Comparison of ENCODE assay signal across 17 cellular contexts in genomic region chrX:31280580-31280979, GRCh38.
DNase-seq lines count a peak whose midpoint lies in the region; ATAC-seq and TF ChIP-seq lines count a peak whose summit lies in the region.
"Had no signal": no experiment of that assay in that cellular context is flagged by ENCODE, and none has a peak within 500 bp of the region (broad histone marks: within the 10 kb centered on the region; RNA-seq: fewer than 3 reads in every experiment).

No MANE protein-coding gene starts in this region.

- H3K9me3 ChIP-seq in OCI-LY3 (ENCODE audit: insufficient read depth, low read length) (no peaks in the 10 kb centered on the region), colonic mucosa (no peaks in the 10 kb centered on the region), lower lobe of right lung (no peaks in the 10 kb centered on the region)

- H2AFZ ChIP-seq in OCI-LY3 (ENCODE audit: low read depth, low read length), result no peak overlapping the region

- H3K27me3 ChIP-seq in OCI-LY3 (ENCODE audit: low read depth, low read length), result no peaks in the 10 kb centered on the region
- H3K27me3 ChIP-seq in colonic mucosa, result no peaks in the 10 kb centered on the region
- H3K27me3 ChIP-seq in lower lobe of right lung (ENCODE audit: low read depth), result no peaks in the 10 kb centered on the region

- H3K4me3 ChIP-seq in OCI-LY3 (ENCODE audit: low read length), result peak overlapping the region; percentile 66
- no peak overlapping the region for H3K4me3 ChIP-seq in colonic mucosa
- no peak overlapping the region for H3K4me3 ChIP-seq in lower lobe of right lung

- peak overlapping the region; percentile 80 for H3K4me2 ChIP-seq in OCI-LY3 (ENCODE audit: low read length)

- H3K27ac ChIP-seq in OCI-LY3 (ENCODE audit: low read length) (peak overlapping the region; percentile 89), colonic mucosa (no peak overlapping the region), lower lobe of right lung (no peak overlapping the region)
- H3K27ac ChIP-seq: 22Rv1 had no signal

- H3K79me2 ChIP-seq in OCI-LY3 (ENCODE audit: low read length), result no peaks in the 10 kb centered on the region

- DNase-seq in EH (ENCODE audit: low read depth) (peak; percentile 17), HCEC 1CT (peak; percentile 43), colonic mucosa (no peak), NCI-H187 (lab: John Stamatoyannopoulos, UW) (no peak), lower lobe of right lung (no peak)
- DNase-seq in stimulated activated CD4-positive, alpha-beta T cell treated with anti-CD3 and anti-CD28 coated beads, Interleukin-2, amount 100 ng/mL, for 24 hours, result no peak
- DNase-seq: CD8-positive, alpha-beta T cell; COR-L47; DMS153; DMS79 treated with DMSO at 0.1 percent for 48 hours; GOT3; H9; IMR-90; KBM-7 had no signal

- H3K4me1 ChIP-seq in OCI-LY3 (ENCODE audit: low read length), result peaks cover 34% of the 10 kb centered on the region
- no peaks in the 10 kb centered on the region for H3K4me1 ChIP-seq in colonic mucosa
- no peaks in the 10 kb centered on the region for H3K4me1 ChIP-seq in lower lobe of right lung

- H4K20me1 ChIP-seq in OCI-LY3 (ENCODE audit: insufficient read depth, low read length), result no peaks in the 10 kb centered on the region

- ATAC-seq in HG03159 (IDR thresholded peaks at IDR 0.05; ENCODE audit: unreplicated experiment) (peak; percentile 55), lower lobe of right lung (no peak)
- ATAC-seq: CD8-positive, alpha-beta T cell had no signal

- TF ChIP-seq CTCF in OCI-LY3 (IDR thresholded peaks at IDR 0.05; ENCODE audit: low read depth, low read length) (no peak), colonic mucosa (IDR thresholded peaks at IDR 0.05) (no peak), lower lobe of right lung (IDR thresholded peaks at IDR 0.05) (no peak)

- intact Hi-C loops in colonic mucosa (cut with DNase I) (no loop called here), lower lobe of right lung (cut with DNase I) (no loop called here)

- no peaks in the 10 kb centered on the region for H3K36me3 ChIP-seq in OCI-LY3 (replicated peaks; ENCODE audit: low read depth, low read length)
- no peaks in the 10 kb centered on the region for H3K36me3 ChIP-seq in colonic mucosa
- H3K36me3 ChIP-seq in lower lobe of right lung, result no peaks in the 10 kb centered on the region

- H3K9ac ChIP-seq in OCI-LY3 (ENCODE audit: low read length), result peak overlapping the region; percentile 60
- no peak overlapping the region for H3K9ac ChIP-seq in colonic mucosa (ENCODE audit: low read depth in 2 of 2, low read length in 2 of 2)

Comparison
In these comparisons a context has a peak if more than half of its experiments do, and no peak if none do; other contexts are left out.
1. DNase-seq: peak in EH (single experiment) and HCEC 1CT (single experiment); none in stimulated activated CD4-positive, alpha-beta T cell treated with anti-CD3 and anti-CD28 coated beads, Interleukin-2, amount 100 ng/mL, for 24 hours (0 of 2), colonic mucosa (single experiment), NCI-H187 (0 of 2) and lower lobe of right lung (single experiment).